In the genomic region with DNA sequence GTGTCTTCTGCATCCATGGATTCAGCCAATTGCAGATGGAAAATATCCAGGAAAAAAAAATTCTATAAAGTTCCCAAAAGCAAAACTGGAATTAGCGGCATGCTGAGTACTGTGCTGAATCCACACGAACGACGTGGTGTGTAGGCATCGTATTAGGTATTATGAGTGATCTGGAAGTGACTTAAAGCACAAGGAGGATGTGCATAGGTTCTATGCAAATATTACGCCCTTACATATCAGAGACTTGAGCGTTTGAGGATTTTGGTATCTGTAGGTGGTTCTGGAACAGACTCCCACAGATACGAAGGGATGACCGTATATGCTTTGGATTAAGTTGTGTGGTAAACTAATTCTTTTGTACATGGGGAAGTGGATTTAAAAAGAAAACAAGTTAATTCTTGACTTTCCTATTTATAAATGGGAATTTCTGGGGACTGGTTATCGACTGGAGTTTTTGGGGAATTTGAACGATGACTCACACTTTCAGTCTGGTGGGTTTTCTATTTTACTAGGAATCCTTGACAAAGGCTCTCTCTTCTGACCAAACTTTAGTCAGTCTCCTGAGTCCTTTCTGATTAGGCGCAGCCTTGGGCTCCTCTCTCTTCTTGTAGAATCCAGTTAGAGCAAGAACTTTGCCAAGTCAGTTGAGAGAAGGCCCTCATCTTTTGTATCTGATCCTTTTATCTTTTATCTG, we compare ENCODE assay signal across 17 cellular contexts. TPM values are rescaled to one million over a fixed set of nuclear protein-coding genes. Genes with fewer than 3 reads are reported as not detected.
DNase-seq lines count a peak whose midpoint lies in the region; ATAC-seq and TF ChIP-seq lines count a peak whose summit lies in the region.
"Had no signal": no experiment of that assay in that cellular context is flagged by ENCODE, and none has a peak within 500 bp of the region (broad histone marks: within the 10 kb centered on the region; RNA-seq: fewer than 3 reads in every experiment).

No MANE protein-coding gene starts in this region.

- H3K4me3 Mint-ChIP-seq in natural killer cell treated with Interleukin-12 subunit alpha and Interleukin-12 subunit beta and Interleukin-15 and Interleukin-18, amount 100 ng/mL, for 72 hours = peak overlapping the region; percentile 2
- H3K4me3 Mint-ChIP-seq in natural killer cell = no peak overlapping the region
- H3K4me3 Mint-ChIP-seq in activated B cell treated with CpG ODN at 0.5 μM for 24 hours = peak overlapping the region; percentile 1
- no peak overlapping the region for H3K4me3 Mint-ChIP-seq in T-cell

- POLR2A ChIA-PET in activated B cell treated with CpG ODN at 0.5 μM for 24 hours (lab: Charles Lee) (no interaction called here), T-cell (lab: Charles Lee) (no interaction called here)

- peaks cover 16 to 29% of the 10 kb centered on the region in 2 donors for H3K4me1 Mint-ChIP-seq in natural killer cell treated with Interleukin-12 subunit alpha and Interleukin-12 subunit beta and Interleukin-15 and Interleukin-18, amount 100 ng/mL, for 72 hours (ENCODE audit: low read depth in 2 of 2)
- H3K4me1 Mint-ChIP-seq in natural killer cell = peaks cover 14 to 16% of the 10 kb centered on the region in 2 donors
- peaks cover 33% of the 10 kb centered on the region for H3K4me1 Mint-ChIP-seq in activated B cell treated with CpG ODN at 0.5 μM for 24 hours
- H3K4me1 Mint-ChIP-seq in T-cell = peaks cover 15 to 16% (median 15%) of the 10 kb centered on the region in 3 donors

- no peak for TF ChIP-seq CTCF in natural killer cell (IDR thresholded peaks at IDR 0.05)
- TF ChIP-seq CTCF in activated B cell treated with CpG ODN at 0.5 μM for 24 hours (IDR thresholded peaks at IDR 0.05) = no peak

- no peaks in the 10 kb centered on the region for H3K36me3 Mint-ChIP-seq in natural killer cell treated with Interleukin-12 subunit alpha and Interleukin-12 subunit beta and Interleukin-15 and Interleukin-18, amount 100 ng/mL, for 72 hours
- no peaks in the 10 kb centered on the region for H3K36me3 Mint-ChIP-seq in natural killer cell
- H3K36me3 Mint-ChIP-seq in activated B cell treated with CpG ODN at 0.5 μM for 24 hours (ENCODE audit: low read depth) = no peaks in the 10 kb centered on the region
- no peaks in the 10 kb centered on the region for H3K36me3 Mint-ChIP-seq in T-cell

- ATAC-seq in natural killer cell treated with Interleukin-12 subunit alpha and Interleukin-12 subunit beta and Interleukin-15 and Interleukin-18, amount 100 ng/mL, for 72 hours = no peak
- ATAC-seq in natural killer cell (no peak), activated B cell treated with CpG ODN at 0.5 μM for 24 hours (ENCODE audit: low read depth) (no peak), HG03196 (IDR thresholded peaks at IDR 0.05; ENCODE audit: unreplicated experiment) (no peak), T-cell (replicated peaks in 1 of 4) (no peak), HG03045 (IDR thresholded peaks at IDR 0.05; ENCODE audit: unreplicated experiment) (no peak)
- ATAC-seq: HepG2 had no signal

- H3K9me3 Mint-ChIP-seq in natural killer cell treated with Interleukin-12 subunit alpha and Interleukin-12 subunit beta and Interleukin-15 and Interleukin-18, amount 100 ng/mL, for 72 hours = peaks cover 3% of the 10 kb centered on the region
- H3K9me3 Mint-ChIP-seq in natural killer cell (no peaks in the 10 kb centered on the region), activated B cell treated with CpG ODN at 0.5 μM for 24 hours (peaks cover 2% of the 10 kb centered on the region), T-cell (peaks cover 4 to 8% (median 5%) of the 10 kb centered on the region in 3 donors)

- H3K27me3 Mint-ChIP-seq in natural killer cell treated with Interleukin-12 subunit alpha and Interleukin-12 subunit beta and Interleukin-15 and Interleukin-18, amount 100 ng/mL, for 72 hours = no peaks in the 10 kb centered on the region
- H3K27me3 Mint-ChIP-seq in natural killer cell (ENCODE audit: low read depth in 2 of 2) (no peaks in the 10 kb centered on the region), activated B cell treated with CpG ODN at 0.5 μM for 24 hours (no peaks in the 10 kb centered on the region), T-cell (no peaks in the 10 kb centered on the region)

- CTCF ChIA-PET in activated B cell treated with CpG ODN at 0.5 μM for 24 hours (lab: Charles Lee) = interaction anchor here (1.3 kb wide), 1 partner anchor 21 kb away, joined by 6 read pairs; no protein-coding TSS in a partner anchor
- CTCF ChIA-PET in T-cell (lab: Charles Lee) = no interaction called here

- H3K27ac Mint-ChIP-seq in natural killer cell treated with Interleukin-12 subunit alpha and Interleukin-12 subunit beta and Interleukin-15 and Interleukin-18, amount 100 ng/mL, for 72 hours = peak overlapping the region in 1 of 2 donors; percentile 32
- H3K27ac Mint-ChIP-seq in natural killer cell (no peak overlapping the region), activated B cell treated with CpG ODN at 0.5 μM for 24 hours (peak overlapping the region; percentile 22), T-cell (no peak overlapping the region)

- intact Hi-C loops in natural killer cell (cut with micrococcal nuclease) (no loop called here), activated B cell treated with CpG ODN at 0.5 μM for 24 hours (cut with micrococcal nuclease) (loop anchor here (2.0 kb wide), 1 partner anchor 15 kb away; no protein-coding TSS in a partner anchor)

- DNase-seq in natural killer cell treated with Interleukin-12 subunit alpha and Interleukin-12 subunit beta and Interleukin-15 and Interleukin-18, amount 100 ng/mL, for 72 hours (ENCODE audit: low spot score) = no peak
- no peak for DNase-seq in natural killer cell
- no peak for DNase-seq in activated B cell treated with CpG ODN at 0.5 μM for 24 hours
- DNase-seq in foreskin melanocyte = peak; percentile 64
- DNase-seq in T-cell = no peak
- DNase-seq: AML-193; KG1; NCI-H1105 treated with DMSO at 0.1 percent for 48 hours; NCI-H1694 treated with DMSO at 0.1 percent for 48 hours; NCI-H510A; NCI-H748 treated with DMSO at 0.1 percent for 48 hours; NK-92 treated with Interleukin-12 subunit alpha and Interleukin-12 subunit beta, amount 100 ng/mL, for 24 hours; Peyer's patch; SHP77 had no signal

RNA-seq across cellular contexts. Expression of a gene that starts 5.4 kb away (rescaled TPM):
- total RNA-seq in natural killer cell treated with Interleukin-12 subunit alpha and Interleukin-12 subunit beta and Interleukin-15 and Interleukin-18, amount 100 ng/mL, for 72 hours = 10 to 100 TPM; 53.6 to 66.9 TPM
- total RNA-seq in natural killer cell = 100 to 1,000 TPM; 110 to 113 (median 111) TPM
- total RNA-seq in activated B cell treated with CpG ODN at 0.5 μM for 24 hours = 47.5 and 52.7 TPM in 2 replicates
- total RNA-seq in T-cell = 10 to 100 TPM; 77.4 to 98.9 (median 87.7) TPM

Comparison
In these comparisons a context has a peak if more than half of its experiments do, and no peak if none do; other contexts are left out.
1. H3K4me3 Mint-ChIP-seq: peak in natural killer cell treated with Interleukin-12 subunit alpha and Interleukin-12 subunit beta and Interleukin-15 and Interleukin-18, amount 100 ng/mL, for 72 hours (single experiment) and activated B cell treated with CpG ODN at 0.5 μM for 24 hours (single experiment); none in natural killer cell (single experiment) and T-cell (0 of 3).